Comparison of ENCODE assay signal across 11 cellular contexts in genomic region chr1:1833456-1833855, GRCh38. TPM values are rescaled to one million over a fixed set of nuclear protein-coding genes. Genes with fewer than 3 reads are reported as not detected.
DNase-seq lines count a peak whose midpoint lies in the region; ATAC-seq, FAIRE-seq and TF ChIP-seq lines count a peak whose summit lies in the region.
"Had no signal": no experiment of that assay in that cellular context is flagged by ENCODE, and none has a peak within 500 bp of the region (broad histone marks: within the 10 kb centered on the region; RNA-seq: fewer than 3 reads in every experiment).

No MANE protein-coding gene starts in this region.

- H3K4me1 Mint-ChIP-seq in glutamatergic neuron (ENCODE audit: low read depth, unreplicated experiment) = peaks cover 38% of the 10 kb centered on the region
- peaks cover 18% of the 10 kb centered on the region for H3K4me1 Mint-ChIP-seq in osteocyte (ENCODE audit: unreplicated experiment)
- peaks cover 7% of the 10 kb centered on the region for H3K4me1 Mint-ChIP-seq in T-helper 2 cell treated with Interferon-gamma antibody and Interleukin-4, amounts not matched to agents 5 μg/mL and 100 μg/mL, for 36 hours (ENCODE audit: low read depth)

- no peak for TF ChIP-seq POLR2A in GM12891 (IDR thresholded peaks at IDR 0.05; ENCODE audit: low read depth, low read length)

- peak overlapping the region; percentile 59 for H3K9ac ChIP-seq in SU-DHL-6 (ENCODE audit: low read length)

- peak overlapping the region; percentile 97 for H3K27ac ChIP-seq in SU-DHL-6 (ENCODE audit: low read depth, low read length)

- peaks cover 47% of the 10 kb centered on the region for H3F3A ChIP-seq in SU-DHL-6 (ENCODE audit: insufficient read depth)

- H3K27ac Mint-ChIP-seq in glutamatergic neuron (ENCODE audit: unreplicated experiment) = peak overlapping the region; percentile 97
- H3K27ac Mint-ChIP-seq in osteocyte (ENCODE audit: unreplicated experiment) = peak overlapping the region; percentile 58
- H3K27ac Mint-ChIP-seq in T-helper 2 cell treated with Interferon-gamma antibody and Interleukin-4, amounts not matched to agents 5 μg/mL and 100 μg/mL, for 36 hours = no peak overlapping the region

- FAIRE-seq in GM12891 (lab: Jason Lieb, UNC) = peak; percentile 83

- no peaks in the 10 kb centered on the region for H3K9me2 ChIP-seq in SU-DHL-6 (replicated peaks; ENCODE audit: insufficient read depth, low read length)

- H3K4me3 ChIP-seq in SU-DHL-6 (ENCODE audit: insufficient read depth, low read length, poor library complexity, severe bottlenecking) = peak overlapping the region; percentile 30
- H3K4me3 ChIP-seq: MG63 had no signal

- H3K36me3 Mint-ChIP-seq in glutamatergic neuron (ENCODE audit: unreplicated experiment) (no peaks in the 10 kb centered on the region), osteocyte (ENCODE audit: unreplicated experiment) (peaks cover 34% of the 10 kb centered on the region)
- peaks cover 32% of the 10 kb centered on the region for H3K36me3 Mint-ChIP-seq in T-helper 2 cell treated with Interferon-gamma antibody and Interleukin-4, amounts not matched to agents 5 μg/mL and 100 μg/mL, for 36 hours (ENCODE audit: low read depth)

- H3K27me3 ChIP-seq in SU-DHL-6 (ENCODE audit: low read length) = no peaks in the 10 kb centered on the region
- H3K27me3 ChIP-seq: MG63 had no signal

- 0 out of 2 replicates have a peak, but pooled peaks cover 9% of the 10 kb centered on the region for H3K36me3 ChIP-seq in SU-DHL-6 (ENCODE audit: low read length)

- DNase-seq in GM12891 (ENCODE audit: insufficient read length, low spot score) (no peak), glutamatergic neuron (no peak), osteocyte (ENCODE audit: extremely low spot score, unreplicated experiment) (no peak), inferior parietal cortex (ENCODE audit: extremely low spot score) (no peak)
- DNase-seq in T-helper 2 cell treated with Interferon-gamma antibody and Interleukin-4, amounts not matched to agents 5 μg/mL and 100 μg/mL, for 36 hours (ENCODE audit: low spot score) = no peak
- DNase-seq: MG63, occipital lobe, SW 1271 had no signal

- peaks cover 13% of the 10 kb centered on the region for H3K27me3 Mint-ChIP-seq in glutamatergic neuron (ENCODE audit: unreplicated experiment)
- no peaks in the 10 kb centered on the region for H3K27me3 Mint-ChIP-seq in osteocyte (ENCODE audit: unreplicated experiment)
- no peaks in the 10 kb centered on the region for H3K27me3 Mint-ChIP-seq in T-helper 2 cell treated with Interferon-gamma antibody and Interleukin-4, amounts not matched to agents 5 μg/mL and 100 μg/mL, for 36 hours (ENCODE audit: low read depth)

- ATAC-seq in GM21381 (IDR thresholded peaks at IDR 0.05; ENCODE audit: unreplicated experiment) = no peak
- no peak for ATAC-seq in HG03108 (IDR thresholded peaks at IDR 0.05; ENCODE audit: unreplicated experiment)

- no peak for TF ChIP-seq CTCF in SU-DHL-6 (IDR thresholded peaks at IDR 0.05; ENCODE audit: insufficient read depth, low read length, poor library complexity, severe bottlenecking)
- TF ChIP-seq CTCF in glutamatergic neuron (IDR thresholded peaks at IDR 0.05; ENCODE audit: partially characterized antibody, unreplicated experiment) = no peak
- no peak for TF ChIP-seq CTCF in osteocyte (IDR thresholded peaks at IDR 0.05)

- H3K4me3 Mint-ChIP-seq in glutamatergic neuron (ENCODE audit: unreplicated experiment) = peak overlapping the region; percentile 64
- no peak overlapping the region for H3K4me3 Mint-ChIP-seq in osteocyte (ENCODE audit: unreplicated experiment)
- H3K4me3 Mint-ChIP-seq in T-helper 2 cell treated with Interferon-gamma antibody and Interleukin-4, amounts not matched to agents 5 μg/mL and 100 μg/mL, for 36 hours = no peak overlapping the region

- no peak overlapping the region for H2AFZ ChIP-seq in SU-DHL-6 (ENCODE audit: low read depth, low read length, severe bottlenecking)

- peaks cover 66% of the 10 kb centered on the region for H3K79me2 ChIP-seq in SU-DHL-6 (ENCODE audit: insufficient read depth, low read length)

- H3K9me3 ChIP-seq in SU-DHL-6 (ENCODE audit: insufficient read depth, low read length) = no peaks in the 10 kb centered on the region
- H3K9me3 ChIP-seq: MG63 had no signal

- H4K20me1 ChIP-seq in SU-DHL-6 (ENCODE audit: low read depth, low read length) = no peaks in the 10 kb centered on the region

- peaks cover 8% of the 10 kb centered on the region for H3K9me3 Mint-ChIP-seq in glutamatergic neuron (ENCODE audit: unreplicated experiment)
- H3K9me3 Mint-ChIP-seq in osteocyte (ENCODE audit: unreplicated experiment) = no peaks in the 10 kb centered on the region
- H3K9me3 Mint-ChIP-seq in T-helper 2 cell treated with Interferon-gamma antibody and Interleukin-4, amounts not matched to agents 5 μg/mL and 100 μg/mL, for 36 hours = no peaks in the 10 kb centered on the region

- H3K4me2 ChIP-seq in SU-DHL-6 (ENCODE audit: low read depth, low read length, poor library complexity, severe bottlenecking) = peak overlapping the region; percentile 83

TF ChIP-seq in GM12891, 5 proteins besides CTCF, POLR2A, EP300 and RAD21:
- TF ChIP-seq PAX5 (IDR thresholded peaks at IDR 0.05; ENCODE audit: insufficient read depth, low read length, severe bottlenecking) = no peak
- no peak for TF ChIP-seq POU2F2 (IDR thresholded peaks at IDR 0.05; ENCODE audit: low read depth, low read length)
- TF ChIP-seq SPI1 (IDR thresholded peaks at IDR 0.05; ENCODE audit: low read depth, low read length) = no peak

RNA-seq across cellular contexts. Expression of gene NADK, which starts 55.2 kb away (rescaled TPM):
- polyA plus RNA-seq in GM12891 (2012; ENCODE audit: low read depth, missing spikeins) = 43.3 TPM
- 66.0 TPM for total RNA-seq in glutamatergic neuron (ENCODE audit: unreplicated experiment)
- 75.2 and 84.3 TPM in 2 replicates for total RNA-seq in osteocyte

RNA-seq across cellular contexts. Expression of gene GNB1, which starts 57.4 kb away (rescaled TPM):
- 158 TPM for polyA plus RNA-seq in GM12891 (2012; ENCODE audit: low read depth, missing spikeins)
- total RNA-seq in glutamatergic neuron (ENCODE audit: unreplicated experiment) (734 TPM), osteocyte (394 and 407 TPM in 2 replicates)
